ENCODE assay signal across 23 cellular contexts in the genomic region with DNA sequence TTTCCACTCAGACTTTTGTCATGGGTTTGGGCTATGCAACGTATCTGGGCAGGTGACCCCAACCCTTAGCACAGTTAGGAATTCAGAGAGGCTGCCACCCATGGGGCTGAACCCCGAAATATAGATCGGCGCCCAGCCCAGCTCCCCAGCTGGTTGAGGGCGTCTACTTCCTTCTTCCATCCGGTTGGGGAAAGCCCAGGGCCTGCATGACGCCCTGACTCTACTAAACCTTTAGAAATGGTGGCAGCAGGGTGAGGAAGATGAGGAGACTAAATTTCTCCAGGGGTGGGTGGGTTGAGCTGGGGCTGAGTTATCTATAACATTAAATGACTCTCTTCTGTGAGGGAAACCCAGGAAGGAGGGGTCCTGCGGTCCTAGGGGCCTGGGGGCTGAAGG. TPM values are rescaled to one million over a fixed set of nuclear protein-coding genes. Genes with fewer than 3 reads are reported as not detected.
DNase-seq lines count a peak whose midpoint lies in the region; ATAC-seq and TF ChIP-seq lines count a peak whose summit lies in the region.
"Had no signal": no experiment of that assay in that cellular context is flagged by ENCODE, and none has a peak within 500 bp of the region (broad histone marks: within the 10 kb centered on the region; RNA-seq: fewer than 3 reads in every experiment).

No MANE protein-coding gene starts in this region.

- H2AFZ ChIP-seq in neural progenitor cell (replicated peaks) (no peak overlapping the region), neuronal stem cell (ENCODE audit: low read length) (no peak overlapping the region)
- H2AFZ ChIP-seq: parathyroid adenoma had no signal

- peaks cover 23% of the 10 kb centered on the region for H4K20me1 ChIP-seq in neural progenitor cell (ENCODE audit: low read depth)

- no peak for TF ChIP-seq CTCF in A673 (conservative IDR thresholded peaks at IDR 0.05; ENCODE audit: low read depth, low read length)
- no peak for TF ChIP-seq CTCF in neural progenitor cell (IDR thresholded peaks at IDR 0.05)
- no peak for TF ChIP-seq CTCF in chondrocyte (IDR thresholded peaks at IDR 0.05)

- H3K9me3 ChIP-seq in A673 (ENCODE audit: low read depth, low read length, poor library complexity, severe bottlenecking) (no peaks in the 10 kb centered on the region), neural progenitor cell (ENCODE audit: low read depth) (no peaks in the 10 kb centered on the region), neuronal stem cell (replicated peaks in 1 of 2; ENCODE audit: control insufficient read depth in 2 of 2, insufficient read depth in 1 of 2, low read depth in 1 of 2, low read length in 2 of 2) (no peaks in the 10 kb centered on the region)
- H3K9me3 ChIP-seq: thoracic aorta had no signal

- H3K4me2 ChIP-seq in neural progenitor cell, result peak overlapping the region; percentile 98
- H3K4me2 ChIP-seq in neuronal stem cell (ENCODE audit: insufficient read depth, low read length, poor library complexity, severe bottlenecking), result no peak overlapping the region

- H3K4ac ChIP-seq in neuronal stem cell (ENCODE audit: low read length), result no peak overlapping the region

- peak overlapping the region; percentile 87 to 99 for H3K4me3 Mint-ChIP-seq in effector memory CD8-positive, alpha-beta T cell
- H3K4me3 Mint-ChIP-seq in neural progenitor cell (peak overlapping the region; percentile 84), chondrocyte (ENCODE audit: unreplicated experiment) (no peak overlapping the region)

- H3K27me3 Mint-ChIP-seq in effector memory CD8-positive, alpha-beta T cell, result peaks cover 38 to 51% of the 10 kb centered on the region in 2 donors
- H3K27me3 Mint-ChIP-seq in neural progenitor cell (ENCODE audit: insufficient read depth, low read depth) (peaks cover 50% of the 10 kb centered on the region), chondrocyte (ENCODE audit: low read depth) (peaks cover 16% of the 10 kb centered on the region)

- no peak for DNase-seq in A673 (ENCODE audit: low spot score)
- DNase-seq in DMS114 treated with DMSO at 0.1 percent for 48 hours (lab: John Stamatoyannopoulos, UW; ENCODE audit: unreplicated experiment), result peak; percentile 77
- no peak for DNase-seq in effector memory CD8-positive, alpha-beta T cell
- DNase-seq in neural progenitor cell (ENCODE audit: low spot score), result no peak
- no peak for DNase-seq in neuronal stem cell (ENCODE audit: low spot score)
- DNase-seq in stimulated activated CD8-positive, alpha-beta memory T cell treated with anti-CD3 and anti-CD28 coated beads, Interleukin-4, amount 100 ng/mL, for 48 hours, result no peak
- no peak for DNase-seq in chondrocyte (ENCODE audit: low spot score)
- no peak for DNase-seq in occipital lobe (lab: John Stamatoyannopoulos, UW)
- DNase-seq: activated CD4-positive, alpha-beta T cell treated with anti-CD3 and anti-CD28 coated beads for 48 hours; activated CD8-positive, alpha-beta memory T cell treated with anti-CD3 and anti-CD28 coated beads, Interleukin-2, amount 50 U/mL, for 48 hours; activated gamma-delta T cell; CD4-positive, CD25-positive, alpha-beta regulatory T cell; DMS79; effector memory CD4-positive, alpha-beta T cell; Karpas-422; NCI-H1930; NCI-H345; SIG-M5 had no signal

- H3K4me1 Mint-ChIP-seq in effector memory CD8-positive, alpha-beta T cell (ENCODE audit: low read depth in 2 of 2), result peaks cover 14 to 20% of the 10 kb centered on the region in 2 donors
- H3K4me1 Mint-ChIP-seq in neural progenitor cell, result peaks cover 66% of the 10 kb centered on the region
- peaks cover 52% of the 10 kb centered on the region for H3K4me1 Mint-ChIP-seq in chondrocyte (ENCODE audit: low read depth)

- ATAC-seq in effector memory CD8-positive, alpha-beta T cell (replicated peaks), result no peak
- ATAC-seq: HCT116, sciatic nerve had no signal

- H3K9me3 Mint-ChIP-seq in effector memory CD8-positive, alpha-beta T cell, result peaks cover 2 to 7% of the 10 kb centered on the region in 2 donors
- no peaks in the 10 kb centered on the region for H3K9me3 Mint-ChIP-seq in neural progenitor cell
- no peaks in the 10 kb centered on the region for H3K9me3 Mint-ChIP-seq in chondrocyte (ENCODE audit: low read depth)

- CTCF ChIA-PET in A673 (lab: Charles Lee), result no interaction called here

- H3K4me1 ChIP-seq in A673 (ENCODE audit: insufficient read depth, low read length, poor library complexity, severe bottlenecking), result peaks cover 63% of the 10 kb centered on the region
- H3K4me1 ChIP-seq in neural progenitor cell, result peaks cover 80% of the 10 kb centered on the region
- peaks cover 27 to 34% of the 10 kb centered on the region in 2 donors for H3K4me1 ChIP-seq in neuronal stem cell (ENCODE audit: control insufficient read depth in 2 of 2, insufficient read depth in 1 of 2, low read depth in 1 of 2, low read length in 2 of 2)
- H3K4me1 ChIP-seq: parathyroid adenoma had no signal

- H3K36me3 ChIP-seq in A673 (ENCODE audit: insufficient read depth, low read length, poor library complexity, severe bottlenecking), result no peaks in the 10 kb centered on the region
- no peaks in the 10 kb centered on the region for H3K36me3 ChIP-seq in neural progenitor cell
- no peaks in the 10 kb centered on the region for H3K36me3 ChIP-seq in neuronal stem cell (replicated peaks in 1 of 2; ENCODE audit: control insufficient read depth in 2 of 2, insufficient read depth in 2 of 2, low read length in 2 of 2)
- H3K36me3 ChIP-seq: thoracic aorta had no signal

- peaks cover 30% of the 10 kb centered on the region for H3K79me2 ChIP-seq in neural progenitor cell (ENCODE audit: low read depth)

- no peak overlapping the region for H2BK120ac ChIP-seq in neuronal stem cell (ENCODE audit: low read depth, low read length)

- H3K36me3 Mint-ChIP-seq in effector memory CD8-positive, alpha-beta T cell (ENCODE audit: insufficient read depth), result peaks cover 29% of the 10 kb centered on the region
- H3K36me3 Mint-ChIP-seq in neural progenitor cell, result no peaks in the 10 kb centered on the region
- H3K36me3 Mint-ChIP-seq in chondrocyte (ENCODE audit: low read depth), result peaks cover 7% of the 10 kb centered on the region

- no peaks in the 10 kb centered on the region for H3K79me1 ChIP-seq in neuronal stem cell (ENCODE audit: low read depth, low read length)

- no peak overlapping the region for H3K27ac Mint-ChIP-seq in effector memory CD8-positive, alpha-beta T cell
- H3K27ac Mint-ChIP-seq in neural progenitor cell (no peak overlapping the region), chondrocyte (ENCODE audit: unreplicated experiment) (no peak overlapping the region)

- no peak overlapping the region for H2BK12ac ChIP-seq in neuronal stem cell (ENCODE audit: low read length)

- H2AK5ac ChIP-seq in neuronal stem cell (ENCODE audit: low read depth, low read length), result no peak overlapping the region

- no peaks in the 10 kb centered on the region for H3K27me3 ChIP-seq in A673 (replicated peaks; ENCODE audit: insufficient read depth, low read depth, low read length, poor library complexity)
- peaks cover 96% of the 10 kb centered on the region for H3K27me3 ChIP-seq in neural progenitor cell
- peaks cover 7 to 54% (median 38%) of the 10 kb centered on the region in 3 experiments for H3K27me3 ChIP-seq in neuronal stem cell (ENCODE audit: control insufficient read depth in 3 of 3, insufficient read depth in 3 of 3, low read depth in 1 of 3, low read length in 3 of 3)

- no peak overlapping the region for H3K14ac ChIP-seq in neuronal stem cell (ENCODE audit: low read length)

- peak overlapping the region; percentile 47 for H3K27ac ChIP-seq in A673 (ENCODE audit: low read depth, low read length, poor library complexity, severe bottlenecking)
- no peak overlapping the region for H3K27ac ChIP-seq in neural progenitor cell
- no peak overlapping the region for H3K27ac ChIP-seq in neuronal stem cell (replicated peaks; ENCODE audit: low read length)
- H3K27ac ChIP-seq: parathyroid adenoma, thoracic aorta had no signal

- intact Hi-C loops in A673 (cut with micrococcal nuclease; ENCODE audit: unreplicated experiment), result loop anchor here (5.0 kb wide), 2 partner anchors 59 to 334 kb away; no protein-coding TSS in a partner anchor

- POLR2A ChIA-PET in A673 (lab: Charles Lee; ENCODE audit: low non-redundant PET), result no interaction called here

- H3K18ac ChIP-seq in neuronal stem cell (ENCODE audit: low read length), result no peak overlapping the region

- H2BK5ac ChIP-seq in neuronal stem cell (ENCODE audit: low read length), result no peak overlapping the region

- no TSS peak for BruUV-seq in A673 (replicated peaks; lab: Mats Ljungman, UMichigan)

- WGBS in neuronal stem cell (ENCODE audit: extremely low coverage in 2 of 2, insufficient read length in 2 of 2, insufficient replicate concordance in 1 of 2), 2 donors, result no CpG with 5 or more reads among the region's 8 CpGs

- H3K23ac ChIP-seq in neuronal stem cell (ENCODE audit: low read depth, low read length, poor library complexity), result no peak overlapping the region

- no peak overlapping the region for H3K4me3 ChIP-seq in A673 (ENCODE audit: low read depth, low read length, poor library complexity, severe bottlenecking)
- peak overlapping the region; percentile 61 for H3K4me3 ChIP-seq in neural progenitor cell
- H3K4me3 ChIP-seq in neuronal stem cell (ENCODE audit: low read length in 2 of 2), result no peak overlapping the region
- H3K4me3 ChIP-seq: thoracic aorta had no signal

- no peak overlapping the region for H4K91ac ChIP-seq in neuronal stem cell (ENCODE audit: low read depth, low read length, poor library complexity)

- H3K9ac ChIP-seq in neural progenitor cell (no peak overlapping the region), neuronal stem cell (ENCODE audit: low read depth, low read length, poor library complexity) (no peak overlapping the region)
- H3K9ac ChIP-seq: parathyroid adenoma had no signal

- H3F3A ChIP-seq in neural progenitor cell (ENCODE audit: low read depth), result peaks cover 77% of the 10 kb centered on the region

- H4K8ac ChIP-seq in neuronal stem cell (ENCODE audit: low read depth, low read length), result no peak overlapping the region

- H2BK15ac ChIP-seq in neuronal stem cell (ENCODE audit: low read length), result no peak overlapping the region

RNA-seq across cellular contexts. Expression of a gene that starts 28.3 kb away (rescaled TPM):
- total RNA-seq in A673 (2021), result 106 and 138 TPM in 2 replicates
- 24.6 and 32.1 TPM in 2 replicates for total RNA-seq in neural progenitor cell (ENCODE audit: low replicate concordance)
- polyA plus RNA-seq in neuronal stem cell (2013, experiment 1 of 2), result 43.2 TPM
- polyA plus RNA-seq in neuronal stem cell (2013, experiment 2 of 2), result 45.4 TPM
- 151 to 169 TPM (median 167 TPM) in 3 replicates for total RNA-seq in chondrocyte
- total RNA-seq in occipital lobe, result 4.1 TPM
- total RNA-seq: CD4-positive, CD25-positive, alpha-beta regulatory T cell; T-helper 1 cell treated with Interleukin-12 subunit alpha and Interleukin-12 subunit beta and Interleukin-4 antibody, amounts not matched to agents 30 ng/mL and 1 ng/mL, for 36 hours had no signal
- polyA plus RNA-seq: CD4-positive, CD25-positive, alpha-beta regulatory T cell had no signal
